Comparison of ENCODE assay signal across 26 cellular contexts in genomic region chr17:2013994-2014317, GRCh38.
"Had no signal": no experiment of that assay in that cellular context is flagged by ENCODE, and none has a peak within 500 bp of the region (broad histone marks: within the 10 kb centered on the region; RNA-seq: fewer than 3 reads in every experiment).

No MANE protein-coding gene starts in this region.

- H3K27me3 ChIP-seq: ascending aorta, right lobe of liver, testis had no signal

- H3K9me3 ChIP-seq: ascending aorta, right lobe of liver, testis had no signal

- ATAC-seq: activated CD4-positive, CD25-positive, alpha-beta regulatory T cell treated with anti-CD3 and anti-CD28 coated beads, Interleukin-2, amount 50 U/mL, for 24 hours; effector memory CD8-positive, alpha-beta T cell; naive thymus-derived CD8-positive, alpha-beta T cell; T-helper 17 cell had no signal

- H3K36me3 ChIP-seq: ascending aorta, right lobe of liver had no signal

- H3K27ac ChIP-seq: right lobe of liver, testis, WERI-Rb-1 had no signal

- H3K4me3 ChIP-seq: ascending aorta, right lobe of liver, testis had no signal

- DNase-seq: activated CD4-positive, alpha-beta memory T cell treated with anti-CD3 and anti-CD28 coated beads for 36 hours; activated CD4-positive, alpha-beta T cell treated with anti-CD3 and anti-CD28 coated beads for 48 hours; activated CD8-positive, alpha-beta memory T cell treated with anti-CD3 and anti-CD28 coated beads, Interleukin-2, amount 50 U/mL, for 4 hours; activated effector memory CD4-positive, alpha-beta T cell treated with anti-CD3 and anti-CD28 coated beads, Interleukin-2, amount 50 U/mL, for 16 hours; activated naive CD4-positive, alpha-beta T cell treated with anti-CD3 and anti-CD28 coated beads for 36 hours; activated naive CD8-positive, alpha-beta T cell treated with anti-CD3 and anti-CD28 coated beads for 36 hours; activated T-cell treated with anti-CD3 and anti-CD28 coated beads, Interleukin-2, amount 50 U/mL, for 1 hour; caudate nucleus; cortex of kidney; effector memory CD8-positive, alpha-beta T cell; foreskin fibroblast; head of caudate nucleus; hippocampal formation; kidney glomerular epithelial cell; mesenchymal stem cell; naive thymus-derived CD8-positive, alpha-beta T cell; occipital lobe; right lobe of liver; stimulated activated CD4-positive, alpha-beta T cell treated with anti-CD3 and anti-CD28 coated beads, Interleukin-2, amount 100 ng/mL, for 48 hours; stimulated activated naive CD4-positive, alpha-beta T cell treated with Interleukin-2 at 50 U/mL for 16 hours; T-helper 17 cell; T1000; testis; WERI-Rb-1 had no signal
